In the genomic region with DNA sequence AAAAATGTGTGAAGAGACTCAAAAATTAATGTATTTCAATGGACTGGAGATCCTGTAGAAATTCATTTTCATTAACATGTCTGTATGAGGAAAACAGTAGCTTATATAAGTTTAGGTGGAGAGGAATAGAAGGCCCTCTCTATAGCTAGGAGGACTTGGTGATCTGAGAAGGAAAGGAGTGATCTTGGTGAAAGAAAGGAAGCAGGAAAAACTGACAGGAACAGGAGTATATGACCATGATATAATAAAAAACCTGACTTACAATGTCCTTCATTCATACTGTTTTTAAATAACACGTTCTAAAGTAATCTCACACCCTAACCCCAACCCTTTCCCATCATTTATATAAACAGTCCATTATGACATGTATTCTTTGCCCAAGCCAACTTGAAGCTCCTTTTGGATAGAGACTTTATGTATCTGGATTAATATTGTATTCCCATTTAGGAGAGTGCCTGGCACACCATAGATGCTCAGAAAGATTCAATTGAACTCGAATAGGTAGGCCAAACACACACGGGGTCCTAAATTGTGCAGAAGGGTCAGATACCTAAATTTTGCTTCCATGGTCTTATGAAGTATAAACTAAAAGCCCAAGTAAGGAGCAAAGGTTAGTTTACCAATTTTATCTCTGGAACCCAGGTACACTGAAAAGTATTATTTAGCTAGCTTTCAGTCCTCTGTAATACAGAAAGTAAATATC, we compare ENCODE assay signal across 10 cellular contexts.
DNase-seq lines count a peak whose midpoint lies in the region; ATAC-seq and TF ChIP-seq lines count a peak whose summit lies in the region.
"Had no signal": no experiment of that assay in that cellular context is flagged by ENCODE, and none has a peak within 500 bp of the region (broad histone marks: within the 10 kb centered on the region; RNA-seq: fewer than 3 reads in every experiment).

No MANE protein-coding gene starts in this region.

- DNase-seq in BE2C (no peak), chondrocyte (ENCODE audit: low spot score) (no peak), lower leg skin (ENCODE audit: low spot score in 2 of 2) (no peak)
- no peak for DNase-seq in activated CD4-positive, alpha-beta T cell treated with anti-CD3 and anti-CD28 coated beads for 4 hours

- no peak for TF ChIP-seq POLR2A in lower leg skin (IDR thresholded peaks at IDR 0.05)

- H3K4me1 Mint-ChIP-seq in chondrocyte (ENCODE audit: low read depth), result peaks cover 29% of the 10 kb centered on the region
- peaks cover 15% of the 10 kb centered on the region for H3K4me1 Mint-ChIP-seq in stimulated activated memory B cell treated with anti-CD40 and anti-IgM and Interleukin-4, amounts not matched to agents 10 μg/mL and 1 μg/mL and 100 μg/mL, for 72 hours

- 27 to 33% methylated on average over 3 of the region's 3 CpGs for WGBS in lower leg skin, 2 donors

- intact Hi-C loops in lower leg skin (cut with DNase I; ENCODE audit: low total_unique reads), result no loop called here

- peak overlapping the region; percentile 85 for H3K27ac Mint-ChIP-seq in chondrocyte (ENCODE audit: unreplicated experiment)
- H3K27ac Mint-ChIP-seq in stimulated activated memory B cell treated with anti-CD40 and anti-IgM and Interleukin-4, amounts not matched to agents 10 μg/mL and 1 μg/mL and 100 μg/mL, for 72 hours, result no peak overlapping the region

- H3K4me1 ChIP-seq in BE2C (no peaks in the 10 kb centered on the region; the same call in 1 of the 2 replicates), muscle layer of duodenum (ENCODE audit: control insufficient read depth in 1 of 2, insufficient read depth in 2 of 2, low read length in 2 of 2) (peaks cover 8 to 25% of the 10 kb centered on the region in 2 donors)

- H3K27me3 ChIP-seq in BE2C (no peaks in the 10 kb centered on the region), muscle layer of duodenum (ENCODE audit: low read depth, low read length) (no peaks in the 10 kb centered on the region)

- peaks cover 6% of the 10 kb centered on the region for H3K36me3 Mint-ChIP-seq in chondrocyte (ENCODE audit: low read depth)
- peaks cover 20% of the 10 kb centered on the region for H3K36me3 Mint-ChIP-seq in stimulated activated memory B cell treated with anti-CD40 and anti-IgM and Interleukin-4, amounts not matched to agents 10 μg/mL and 1 μg/mL and 100 μg/mL, for 72 hours

- no peaks in the 10 kb centered on the region for H3K27me3 Mint-ChIP-seq in chondrocyte (ENCODE audit: low read depth)
- no peaks in the 10 kb centered on the region for H3K27me3 Mint-ChIP-seq in stimulated activated memory B cell treated with anti-CD40 and anti-IgM and Interleukin-4, amounts not matched to agents 10 μg/mL and 1 μg/mL and 100 μg/mL, for 72 hours
- H3K27me3 Mint-ChIP-seq: natural killer cell treated with Interleukin-12 subunit alpha and Interleukin-12 subunit beta and Interleukin-15 and Interleukin-18, amount 100 ng/mL, for 72 hours had no signal

- TF ChIP-seq CTCF in BE2C (IDR thresholded peaks at IDR 0.05; ENCODE audit: low read depth, low read length) (no peak), chondrocyte (IDR thresholded peaks at IDR 0.05) (no peak), lower leg skin (IDR thresholded peaks at IDR 0.05) (no peak)

- peak overlapping the region; percentile 97 for H3K4me3 ChIP-seq in BE2C (ENCODE audit: low read depth, low read length)
- H3K4me3 ChIP-seq in muscle layer of duodenum (ENCODE audit: low read depth in 1 of 2, low read length in 2 of 2), result peak overlapping the region; percentile 77 to 83
- H3K4me3 ChIP-seq in lower leg skin (ENCODE audit: low read depth, poor library complexity, severe bottlenecking), result no peak overlapping the region

- no peaks in the 10 kb centered on the region for H3K9me3 ChIP-seq in BE2C
- H3K9me3 ChIP-seq in KOPT-K1 (ENCODE audit: insufficient read depth, low read length, poor library complexity, severe bottlenecking), result no peaks in the 10 kb centered on the region
- H3K9me3 ChIP-seq in muscle layer of duodenum (ENCODE audit: control insufficient read depth in 1 of 2, low read length in 2 of 2), result no peaks in the 10 kb centered on the region

- 0 out of 2 replicates have a peak, but pooled peaks cover 2% of the 10 kb centered on the region for H3K36me3 ChIP-seq in BE2C
- no peaks in the 10 kb centered on the region for H3K36me3 ChIP-seq in KOPT-K1 (ENCODE audit: insufficient read depth, low read length)
- peaks cover 0 to 14% of the 10 kb centered on the region in 2 donors for H3K36me3 ChIP-seq in muscle layer of duodenum (ENCODE audit: control insufficient read depth in 1 of 2, insufficient read depth in 2 of 2, low read length in 2 of 2)

- no peak for ATAC-seq in HG02870 (IDR thresholded peaks at IDR 0.05; ENCODE audit: unreplicated experiment)
- no peak for ATAC-seq in stimulated activated memory B cell treated with anti-CD40 and anti-IgM and Interleukin-4, amounts not matched to agents 10 μg/mL and 1 μg/mL and 100 μg/mL, for 72 hours

- H3K27ac ChIP-seq in KOPT-K1 (ENCODE audit: low read depth, low read length, poor library complexity, severe bottlenecking) (peak overlapping the region; percentile 98), muscle layer of duodenum (ENCODE audit: low read length) (peak overlapping the region; percentile 97)

- H3K9me3 Mint-ChIP-seq in chondrocyte (ENCODE audit: low read depth), result no peaks in the 10 kb centered on the region
- peaks cover 2% of the 10 kb centered on the region for H3K9me3 Mint-ChIP-seq in stimulated activated memory B cell treated with anti-CD40 and anti-IgM and Interleukin-4, amounts not matched to agents 10 μg/mL and 1 μg/mL and 100 μg/mL, for 72 hours
- H3K9me3 Mint-ChIP-seq: activated T-cell treated with anti-CD3 and anti-CD28 coated beads, Interleukin-2, amount 50 U/mL, for 4 hours; natural killer cell treated with Interleukin-12 subunit alpha and Interleukin-12 subunit beta and Interleukin-15 and Interleukin-18, amount 100 ng/mL, for 72 hours had no signal

- H3K4me3 Mint-ChIP-seq in chondrocyte (ENCODE audit: unreplicated experiment), result no peak overlapping the region
- no peak overlapping the region for H3K4me3 Mint-ChIP-seq in stimulated activated memory B cell treated with anti-CD40 and anti-IgM and Interleukin-4, amounts not matched to agents 10 μg/mL and 1 μg/mL and 100 μg/mL, for 72 hours
- H3K4me3 Mint-ChIP-seq: activated T-cell treated with anti-CD3 and anti-CD28 coated beads, Interleukin-2, amount 50 U/mL, for 4 hours; natural killer cell treated with Interleukin-12 subunit alpha and Interleukin-12 subunit beta and Interleukin-15 and Interleukin-18, amount 100 ng/mL, for 72 hours had no signal
